8 cellular contexts compared by ENCODE assay signal in the genomic region with DNA sequence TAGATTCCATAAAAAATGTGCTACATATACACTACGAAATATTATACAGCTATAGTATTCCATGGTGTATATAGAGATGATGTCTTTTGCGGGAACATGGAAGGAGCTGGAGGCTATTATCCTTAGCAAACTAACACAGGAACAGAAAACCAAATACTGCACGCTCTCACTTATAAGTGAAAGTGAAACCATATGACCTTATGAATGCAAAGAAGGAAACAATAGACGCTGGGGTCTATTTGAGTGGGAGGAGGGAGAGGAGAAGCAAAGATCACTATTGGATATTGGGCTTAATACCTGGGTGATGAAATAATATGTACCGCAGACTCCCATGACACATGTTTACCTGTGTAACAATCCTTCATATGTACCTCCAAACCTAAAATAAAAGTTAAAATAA.
DNase-seq lines count a peak whose midpoint lies in the region; ATAC-seq and TF ChIP-seq lines count a peak whose summit lies in the region.

No MANE protein-coding gene starts in this region.

- intact Hi-C loops in ascending aorta (cut with DNase I), result no loop called here

- H3K4me3 Mint-ChIP-seq in H9, result no peak overlapping the region

- H3K27ac ChIP-seq in Peyer's patch (no peak overlapping the region), ascending aorta (no peak overlapping the region), H9 (ENCODE audit: insufficient read length, low read depth, low read length) (no peak overlapping the region)

- peaks cover 0 to 2% (median 0%) of the 10 kb centered on the region in 3 experiments; a peak in 2 of 7 replicates for H3K36me3 Mint-ChIP-seq in H9 (ENCODE audit: insufficient read depth in 1 of 3, low read depth in 3 of 3)

- H3K4ac ChIP-seq in H9 (ENCODE audit: low read depth, low read length), result no peak overlapping the region

- no peak overlapping the region for H4K8ac ChIP-seq in H9 (replicated peaks; ENCODE audit: insufficient read length, low read depth, low read length)

- H3K9me3 ChIP-seq in Peyer's patch (no peaks in the 10 kb centered on the region), ascending aorta (no peaks in the 10 kb centered on the region), H9 (ENCODE audit: control insufficient read depth, low read depth, low read length) (no peaks in the 10 kb centered on the region)

- TF ChIP-seq POLR2A in Peyer's patch (IDR thresholded peaks at IDR 0.05), result no peak

- H3K9me3 Mint-ChIP-seq in H9, result peaks cover 2% of the 10 kb centered on the region in 2 experiments; a peak in 2 of 5 replicates

- H3K4me2 ChIP-seq in H9 (ENCODE audit: insufficient read depth, insufficient read length, low read length), result no peak overlapping the region

- H3K79me2 ChIP-seq in H9 (ENCODE audit: insufficient read depth, low read length), result no peaks in the 10 kb centered on the region

- H3K27ac Mint-ChIP-seq in H9, result no peak overlapping the region

- H2BK15ac ChIP-seq in H9 (ENCODE audit: low read depth, low read length), result no peak overlapping the region

- no peak overlapping the region for H2BK120ac ChIP-seq in H9 (ENCODE audit: low read depth, low read length, poor library complexity, severe bottlenecking)

- H4K5ac ChIP-seq in H9 (ENCODE audit: insufficient read length, low read depth, low read length), result no peak overlapping the region

- H3K4me1 ChIP-seq in Peyer's patch (no peaks in the 10 kb centered on the region), ascending aorta (no peaks in the 10 kb centered on the region), H9 (ENCODE audit: insufficient read depth, low read length) (no peaks in the 10 kb centered on the region)

- TF ChIP-seq CTCF in Peyer's patch (IDR thresholded peaks at IDR 0.05), result no peak
- TF ChIP-seq CTCF in ascending aorta (IDR thresholded peaks at IDR 0.05), result no peak
- no peak for TF ChIP-seq CTCF in H9 (conservative IDR thresholded peaks at IDR 0.05)

- H3K23me2 ChIP-seq in H9 (ENCODE audit: insufficient read length, low read depth, low read length, poor library complexity, severe bottlenecking), result no peaks in the 10 kb centered on the region

- peak overlapping the region in 3 of 4 donors; percentile 7 to 21 (median 16) for H3K4me3 ChIP-seq in Peyer's patch
- H3K4me3 ChIP-seq in ascending aorta, result peak overlapping the region in 1 of 2 donors; percentile 44

- peak; percentile 66 for ATAC-seq in HG02885 (IDR thresholded peaks at IDR 0.05; ENCODE audit: poor library complexity, unreplicated experiment)

- DNase-seq in NCI-H748 (lab: John Stamatoyannopoulos, UW; ENCODE audit: unreplicated experiment) (peak; percentile 63), NCI-H748 treated with DMSO at 0.1 percent for 48 hours (lab: John Stamatoyannopoulos, UW) (no peak), Peyer's patch (no peak), glomerular visceral epithelial cell (ENCODE audit: extremely low spot score) (peak; percentile 44), ascending aorta (ENCODE audit: low spot score in 2 of 2) (no peak), AML-193 (lab: John Stamatoyannopoulos, UW) (no peak), H9 (no peak)

- no peaks in the 10 kb centered on the region for H3K36me3 ChIP-seq in Peyer's patch
- H3K36me3 ChIP-seq in ascending aorta, result no peaks in the 10 kb centered on the region

- H2BK12ac ChIP-seq in H9 (ENCODE audit: insufficient read length, low read depth, low read length), result no peak overlapping the region

- H2BK20ac ChIP-seq in H9 (ENCODE audit: low read depth, low read length, poor library complexity, severe bottlenecking), result no peak overlapping the region

- no peak overlapping the region for H2BK5ac ChIP-seq in H9 (ENCODE audit: insufficient read length, low read length)

- H2AFZ ChIP-seq in H9 (ENCODE audit: low read length), result no peak overlapping the region

- no peak overlapping the region for H3T11ph ChIP-seq in H9 (ENCODE audit: low read length)

- no peak overlapping the region for H3K9ac ChIP-seq in H9 (ENCODE audit: extremely low read depth, insufficient read length, low read length)

- no peak overlapping the region for H3K56ac ChIP-seq in H9 (ENCODE audit: insufficient read length, low read depth, low read length)

- no peak overlapping the region for H3K23ac ChIP-seq in H9 (ENCODE audit: insufficient read length, low read depth, low read length)

- H4K91ac ChIP-seq in H9 (ENCODE audit: insufficient read length, low read depth, low read length), result no peak overlapping the region

- H3K14ac ChIP-seq in H9 (ENCODE audit: insufficient read depth, low read length), result no peak overlapping the region

- no CpG with 5 or more reads among the region's 5 CpGs for WGBS in H9 (ENCODE audit: extremely low coverage, insufficient read length, low lambda C conversion rate)

- H3K79me1 ChIP-seq in H9 (ENCODE audit: insufficient read depth, low read depth, low read length, poor library complexity, severe bottlenecking), result no peaks in the 10 kb centered on the region

- no peaks in the 10 kb centered on the region; the same call in 1 of the 2 replicates for H3K27me3 Mint-ChIP-seq in H9 (ENCODE audit: low read depth)

- no peaks in the 10 kb centered on the region for H4K20me1 ChIP-seq in H9 (ENCODE audit: control insufficient read depth, insufficient read depth, insufficient read length)

- no peak overlapping the region for H3K18ac ChIP-seq in H9 (ENCODE audit: insufficient read length, low read depth, low read length)

- H3K4me1 Mint-ChIP-seq in H9, result no peaks in the 10 kb centered on the region

- no peak overlapping the region for H2AK5ac ChIP-seq in H9 (ENCODE audit: insufficient read length, low read length)

- H3K27me3 ChIP-seq in Peyer's patch, result no peaks in the 10 kb centered on the region
- H3K27me3 ChIP-seq in ascending aorta, result no peaks in the 10 kb centered on the region
- H3K27me3 ChIP-seq in H9 (ENCODE audit: insufficient read depth, low read length), result no peaks in the 10 kb centered on the region

Comparison
In these comparisons a context has a peak if more than half of its experiments do, and no peak if none do; other contexts are left out.
1. DNase-seq: peak in NCI-H748 (single experiment) and glomerular visceral epithelial cell (single experiment); none in NCI-H748 treated with DMSO at 0.1 percent for 48 hours (single experiment), Peyer's patch (0 of 3), ascending aorta (0 of 2), AML-193 (0 of 2) and H9 (single experiment).